20 cellular contexts compared by ENCODE assay signal in the genomic region with DNA sequence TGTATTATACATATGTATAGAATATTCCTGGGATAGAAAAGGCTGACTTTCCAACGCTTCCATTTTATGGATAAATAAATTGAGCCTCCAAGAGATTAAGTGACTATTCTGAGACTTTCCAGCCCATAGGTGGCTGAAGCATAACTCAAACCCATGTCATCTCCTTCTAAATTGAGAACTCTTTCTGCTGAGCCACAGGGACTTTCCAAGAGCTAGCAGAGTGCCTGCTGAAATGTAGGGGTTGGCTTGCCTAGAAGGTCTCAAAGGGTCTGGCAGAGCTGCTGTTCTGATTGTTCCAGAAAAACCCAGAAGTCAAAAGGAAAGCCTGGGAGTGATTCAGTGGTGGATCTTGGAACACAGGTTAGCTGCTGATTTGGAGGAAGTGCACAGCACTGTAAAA.
A peak's percentile ranks its signal among the peaks of the same experiment; 100 is the strongest.
DNase-seq lines count a peak whose midpoint lies in the region; TF ChIP-seq lines count a peak whose summit lies in the region.
"Had no signal": no experiment of that assay in that cellular context is flagged by ENCODE, and none has a peak within 500 bp of the region (broad histone marks: within the 10 kb centered on the region; RNA-seq: fewer than 3 reads in every experiment).

No MANE protein-coding gene starts in this region.

- H2AFZ ChIP-seq in MM.1S (ENCODE audit: low read length), result peak overlapping the region; percentile 61
- H2AFZ ChIP-seq: GM23338 had no signal

- no peaks in the 10 kb centered on the region for H3K36me3 ChIP-seq in MM.1S (replicated peaks; ENCODE audit: insufficient read depth, low read length)
- no peaks in the 10 kb centered on the region for H3K36me3 ChIP-seq in H7 (replicated peaks; ENCODE audit: control insufficient read depth, insufficient read depth, low read length)
- H3K36me3 ChIP-seq: BE2C, HAP-1 had no signal

- no peak for TF ChIP-seq CTCF in GM12865 (IDR thresholded peaks at IDR 0.05; ENCODE audit: insufficient read depth, low read depth, low read length, missing control alignments)
- no peak for TF ChIP-seq CTCF in MM.1S (IDR thresholded peaks at IDR 0.05; ENCODE audit: low read length)
- TF ChIP-seq CTCF in progenitor cell of endocrine pancreas (IDR thresholded peaks at IDR 0.05; ENCODE audit: unreplicated experiment), result no peak

- peak overlapping the region; percentile 38; the same call in 1 of the 2 replicates for H3K9ac ChIP-seq in MM.1S (ENCODE audit: low read length)

- H3K27me3 ChIP-seq in MM.1S (replicated peaks; ENCODE audit: insufficient read depth, low read length), result no peaks in the 10 kb centered on the region
- H3K27me3 ChIP-seq in H7 (ENCODE audit: control insufficient read depth, insufficient read depth, low read length), result no peaks in the 10 kb centered on the region
- H3K27me3 ChIP-seq: BE2C had no signal

- H3K4me2 ChIP-seq in MM.1S (ENCODE audit: low read depth, low read length), result peak overlapping the region; percentile 54
- H3K4me2 ChIP-seq: A549, GM23338 had no signal

- no peaks in the 10 kb centered on the region for H3K79me2 ChIP-seq in MM.1S (ENCODE audit: low read length)

- H3K4me3 ChIP-seq in GM12865 (ENCODE audit: low read depth, low read length) (no peak overlapping the region), MM.1S (ENCODE audit: low read length) (no peak overlapping the region), H7 (ENCODE audit: insufficient read depth, low read depth, low read length) (no peak overlapping the region)
- H3K4me3 ChIP-seq: A549, GM12878, GM23338, HAP-1 had no signal

- peak overlapping the region; percentile 46 for H3K27ac Mint-ChIP-seq in progenitor cell of endocrine pancreas
- H3K27ac Mint-ChIP-seq: CD4-positive, alpha-beta memory T cell; GM23338; HFFc6 had no signal

- DNase-seq in GM12865 (ENCODE audit: low read depth), result peak; percentile 5
- DNase-seq in MM.1S, result peak; percentile 70
- DNase-seq in progenitor cell of endocrine pancreas (ENCODE audit: low spot score, unreplicated experiment), result no peak
- DNase-seq in activated naive CD4-positive, alpha-beta T cell treated with Interleukin-2 at 50 U/mL for 16 hours, result no peak
- DNase-seq in H7, result no peak
- DNase-seq in activated T-cell treated with anti-CD3 and anti-CD28 coated beads for 4 hours, result no peak
- DNase-seq: 8988T; ACHN; AML-193; BE2C; C1 segment of cervical spinal cord; Caco-2; CD4-positive, alpha-beta memory T cell; DMS153; DND-41; HFFc6 had no signal

- H4K20me1 ChIP-seq in MM.1S (ENCODE audit: insufficient read depth, low read length), result no peaks in the 10 kb centered on the region

- no peaks in the 10 kb centered on the region for H3K27me3 Mint-ChIP-seq in progenitor cell of endocrine pancreas
- H3K27me3 Mint-ChIP-seq: CD4-positive, alpha-beta memory T cell had no signal

- H3K9me3 ChIP-seq in MM.1S (replicated peaks; ENCODE audit: insufficient read depth, low read length), result no peaks in the 10 kb centered on the region
- H3K9me3 ChIP-seq: BE2C, Caco-2, HAP-1 had no signal

- peaks cover 11% of the 10 kb centered on the region for H3K4me1 Mint-ChIP-seq in progenitor cell of endocrine pancreas (ENCODE audit: low read depth)
- H3K4me1 Mint-ChIP-seq: CD4-positive, alpha-beta memory T cell; GM23338 had no signal

- H3K9me3 Mint-ChIP-seq in progenitor cell of endocrine pancreas (ENCODE audit: low read depth), result peaks cover 2% of the 10 kb centered on the region

- peak overlapping the region; percentile 45; the same call in 1 of the 2 replicates for H3K27ac ChIP-seq in MM.1S (ENCODE audit: low read length)
- H3K27ac ChIP-seq: A549 had no signal

- H3F3A ChIP-seq in MM.1S (ENCODE audit: insufficient read depth, low read length), result no peaks in the 10 kb centered on the region

- H3K9me2 ChIP-seq in MM.1S (replicated peaks; ENCODE audit: insufficient read depth, low read length), result no peaks in the 10 kb centered on the region

- no peak overlapping the region for H3K4me3 Mint-ChIP-seq in progenitor cell of endocrine pancreas (ENCODE audit: low read depth)
- H3K4me3 Mint-ChIP-seq: CD4-positive, alpha-beta memory T cell; GM23338; HFFc6 had no signal

- peaks cover 14% of the 10 kb centered on the region for H3K4me1 ChIP-seq in MM.1S (ENCODE audit: low read length)
- H3K4me1 ChIP-seq: Caco-2, HAP-1 had no signal

- no peaks in the 10 kb centered on the region for H3K36me3 Mint-ChIP-seq in progenitor cell of endocrine pancreas (ENCODE audit: insufficient read depth)
- H3K36me3 Mint-ChIP-seq: CD4-positive, alpha-beta memory T cell had no signal

Comparison
In these comparisons a context has a peak if more than half of its experiments do, and no peak if none do; other contexts are left out.
1. DNase-seq: peak in GM12865 (single experiment) and MM.1S (single experiment); none in progenitor cell of endocrine pancreas (single experiment), activated naive CD4-positive, alpha-beta T cell treated with Interleukin-2 at 50 U/mL for 16 hours (single experiment), H7 (single experiment) and activated T-cell treated with anti-CD3 and anti-CD28 coated beads for 4 hours (single experiment).